ENCODE assay signal across 4 cellular contexts in the genomic region with DNA sequence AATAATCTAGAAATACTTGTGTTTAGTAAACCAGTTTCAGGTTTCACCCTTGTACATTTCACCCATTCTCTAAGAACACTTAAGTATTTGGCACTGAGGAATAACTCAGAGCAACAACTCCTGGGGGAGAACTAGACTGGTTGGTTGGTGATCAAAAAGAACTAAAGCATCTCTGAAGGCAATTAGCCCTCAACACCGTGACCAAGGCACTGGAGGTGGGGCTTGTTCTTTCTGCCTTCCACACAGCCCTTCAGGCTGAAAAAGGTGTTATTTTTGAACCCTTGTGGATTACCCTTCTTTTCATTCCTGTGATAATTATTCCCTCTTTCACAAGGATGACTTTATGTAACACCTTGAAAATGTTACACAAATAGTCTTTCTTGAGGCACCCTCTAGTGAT. TPM values are rescaled to one million over a fixed set of nuclear protein-coding genes. Genes with fewer than 3 reads are reported as not detected.
"Had no signal": no experiment of that assay in that cellular context is flagged by ENCODE, and none has a peak within 500 bp of the region (broad histone marks: within the 10 kb centered on the region; RNA-seq: fewer than 3 reads in every experiment).

No MANE protein-coding gene starts in this region.

RNA-seq across cellular contexts. Expression of a gene that starts 44.2 kb away (rescaled TPM):
- total RNA-seq: ascending aorta, dermis blood vessel endothelial cell, fibroblast of lung, fibroblast of villous mesenchyme had no signal
- polyA plus RNA-seq: fibroblast of lung had no signal
